Comparison of ENCODE assay signal across 24 cellular contexts in genomic region chr10:5678397-5678983, GRCh38.
"Had no signal": no experiment of that assay in that cellular context is flagged by ENCODE, and none has a peak within 500 bp of the region (broad histone marks: within the 10 kb centered on the region; RNA-seq: fewer than 3 reads in every experiment).

No MANE protein-coding gene starts in this region.

- ATAC-seq: foreskin keratinocyte; heart right ventricle; left cardiac atrium; left lung; naive thymus-derived CD4-positive, alpha-beta T cell; pancreas; sciatic nerve; stimulated activated memory B cell treated with anti-CD40 and anti-IgM and Interleukin-4, amounts not matched to agents 10 μg/mL and 1 μg/mL and 100 μg/mL, for 72 hours; upper lobe of right lung had no signal

- H2AFZ ChIP-seq: neural progenitor cell had no signal

- H3K4me1 ChIP-seq: esophagus muscularis mucosa, foreskin keratinocyte, heart right ventricle, left lung, neural progenitor cell, pancreas, transverse colon, upper lobe of right lung, uterus had no signal

- H3K27ac ChIP-seq: coronary artery, esophagus muscularis mucosa, foreskin keratinocyte, heart right ventricle, left lung, neural progenitor cell, pancreas, transverse colon, upper lobe of right lung, uterus had no signal

- H3K36me3 ChIP-seq: esophagus muscularis mucosa, heart right ventricle, left lung, neural progenitor cell, pancreas, transverse colon, upper lobe of right lung, uterus had no signal

- DNase-seq: dermis blood vessel endothelial cell; effector memory CD4-positive, alpha-beta T cell; foreskin keratinocyte; glutamatergic neuron; heart right ventricle; hippocampal formation; left cardiac atrium; left lung; mesendoderm; midbrain; naive thymus-derived CD4-positive, alpha-beta T cell; occipital lobe; pancreas; stimulated activated CD4-positive, alpha-beta T cell treated with anti-CD3 and anti-CD28 coated beads, Interleukin-4, amount 100 ng/mL, for 4 hours; transverse colon; upper lobe of right lung; uterus had no signal

- H3K9ac ChIP-seq: neural progenitor cell had no signal

- FAIRE-seq: endothelial cell of umbilical vein, islet of Langerhans, pancreas had no signal

- H3K4me2 ChIP-seq: neural progenitor cell had no signal

- H3K9me3 ChIP-seq: esophagus muscularis mucosa, pancreas, upper lobe of right lung, uterus had no signal

- H3K27me3 ChIP-seq: foreskin keratinocyte, left lung, pancreas, uterus had no signal

- H3K4me3 ChIP-seq: coronary artery, esophagus muscularis mucosa, heart right ventricle, left lung, neural progenitor cell, pancreas, transverse colon, upper lobe of right lung, uterus had no signal
